Comparison of ENCODE assay signal across 9 cellular contexts in genomic region chr15:58980351-58980939, GRCh38. TPM values are rescaled to one million over a fixed set of nuclear protein-coding genes. Genes with fewer than 3 reads are reported as not detected.
A peak's percentile ranks its signal among the peaks of the same experiment; 100 is the strongest.
DNase-seq lines count a peak whose midpoint lies in the region; ATAC-seq and TF ChIP-seq lines count a peak whose summit lies in the region.
"Had no signal": no experiment of that assay in that cellular context is flagged by ENCODE, and none has a peak within 500 bp of the region (broad histone marks: within the 10 kb centered on the region; RNA-seq: fewer than 3 reads in every experiment).

No MANE protein-coding gene starts in this region.

- ATAC-seq in GM21447 (IDR thresholded peaks at IDR 0.05; ENCODE audit: unreplicated experiment), result no peak
- ATAC-seq in HG02678 (IDR thresholded peaks at IDR 0.05; ENCODE audit: unreplicated experiment), result no peak
- no peak for ATAC-seq in GM18909 (IDR thresholded peaks at IDR 0.05; ENCODE audit: poor library complexity, unreplicated experiment)
- ATAC-seq: naive thymus-derived CD8-positive, alpha-beta T cell had no signal

- peaks cover 9 to 32% (median 12%) of the 10 kb centered on the region in 3 donors for H3K4me1 ChIP-seq in esophagus squamous epithelium
- H3K4me1 ChIP-seq in prostate gland (replicated peaks), result no peaks in the 10 kb centered on the region

- WGBS in esophagus squamous epithelium, 2 donors, result 3 to 4% methylated on average over 5 of the region's 5 CpGs
- WGBS in prostate gland, result 6% methylated on average over 5 of the region's 5 CpGs

- H3K36me3 ChIP-seq in esophagus squamous epithelium (no peaks in the 10 kb centered on the region), prostate gland (no peaks in the 10 kb centered on the region)

- in situ Hi-C loops in KBM-7 (cut with MboI; ENCODE audit: low pct_unique_long_range_greater_than_20kb, low sequenced_read_pairs) (no loop called here), SK-MEL-5 (cut with HindIII; ENCODE audit: low pct_unique_long_range_greater_than_20kb, low sequenced_read_pairs) (no loop called here)

- H3K27ac Mint-ChIP-seq in Calu3 (ENCODE audit: unreplicated experiment), result no peak overlapping the region

- H3K27me3 ChIP-seq in esophagus squamous epithelium (no peaks in the 10 kb centered on the region), prostate gland (replicated peaks; ENCODE audit: insufficient read depth) (no peaks in the 10 kb centered on the region)

- no peaks in the 10 kb centered on the region for H3K36me3 Mint-ChIP-seq in Calu3 (ENCODE audit: insufficient read depth, unreplicated experiment)
- H3K36me3 Mint-ChIP-seq: naive thymus-derived CD8-positive, alpha-beta T cell had no signal

- TF ChIP-seq POLR2A in esophagus squamous epithelium (IDR thresholded peaks at IDR 0.05) (no peak), prostate gland (IDR thresholded peaks at IDR 0.05) (no peak)

- H3K9me3 Mint-ChIP-seq in Calu3 (ENCODE audit: low read depth, unreplicated experiment), result no peaks in the 10 kb centered on the region
- H3K9me3 Mint-ChIP-seq: naive thymus-derived CD8-positive, alpha-beta T cell had no signal

- BruUV-seq in Calu3 (replicated peaks; lab: Mats Ljungman, UMichigan), result no TSS peak

- H3K27ac ChIP-seq in esophagus squamous epithelium (peak overlapping the region in 3 of 4 donors; percentile 56 to 77 (median 77)), prostate gland (no peak overlapping the region)

- DNase-seq in Calu3 (no peak), KBM-7 (peak; percentile 49), SK-MEL-5 (ENCODE audit: low read depth, low spot score) (peak; percentile 46), esophagus squamous epithelium (lab: John Stamatoyannopoulos, UW) (no peak), prostate gland (ENCODE audit: low spot score) (no peak)

- intact Hi-C loops in Calu3 (cut with micrococcal nuclease; ENCODE audit: unreplicated experiment) (loop anchor here (1.0 to 2.0 kb wide), 3 partner anchors 124 to 521 kb away; partner anchors contain the start of gene CCNB2), esophagus squamous epithelium (cut with DNase I) (loop anchor here (10.0 kb wide), 1 partner anchor 504 kb away; no protein-coding TSS in a partner anchor), prostate gland (cut with DNase I) (loop anchor here (2.0 to 10.0 kb wide), 2 partner anchors 184 to 512 kb away; no protein-coding TSS in a partner anchor)

- H3K4me3 ChIP-seq in esophagus squamous epithelium (peak overlapping the region in 1 of 4 donors; percentile 24), prostate gland (no peak overlapping the region)

- H3K4me1 Mint-ChIP-seq in Calu3 (ENCODE audit: low read depth, unreplicated experiment), result peaks cover 9% of the 10 kb centered on the region

- no peaks in the 10 kb centered on the region for H3K27me3 Mint-ChIP-seq in Calu3 (ENCODE audit: unreplicated experiment)
- H3K27me3 Mint-ChIP-seq: naive thymus-derived CD8-positive, alpha-beta T cell had no signal

- CTCF ChIA-PET in Calu3 (lab: Charles Lee), result interaction anchor here (0.6 kb wide), 1 partner anchor 206 kb away, joined by 4 read pairs; no protein-coding TSS in a partner anchor

- H3K9me3 ChIP-seq in esophagus squamous epithelium (no peaks in the 10 kb centered on the region), prostate gland (no peaks in the 10 kb centered on the region)

- no peak overlapping the region for H3K4me3 Mint-ChIP-seq in Calu3 (ENCODE audit: low read depth, unreplicated experiment)

- TF ChIP-seq CTCF in Calu3 (IDR thresholded peaks at IDR 0.05; ENCODE audit: unreplicated experiment) (peak; percentile 17), esophagus squamous epithelium (IDR thresholded peaks at IDR 0.05) (peak; percentile 21 to 63 (median 48)), prostate gland (IDR thresholded peaks at IDR 0.05) (peak in 3 of 4 experiments; percentile 39 to 69 (median 57))

RNA-seq across cellular contexts. Expression of gene RNF111, which starts 7.0 kb away (rescaled TPM):
- 55.2 and 65.8 TPM in 2 replicates for total RNA-seq in Calu3 (2022)
- 19.9 and 25.1 TPM in 2 replicates for total RNA-seq in SK-MEL-5 (2014; rRNA removed; shearing (Covaris generic))
- 12.2 and 16.9 TPM in 2 replicates for polyA plus RNA-seq in SK-MEL-5 (2015; cell fraction: cytosol; rRNA removed)
- 26.9 and 30.3 TPM in 2 replicates for polyA plus RNA-seq in SK-MEL-5 (2015; cell fraction: nucleus; rRNA removed)
- 10 to 100 TPM; 15.2 to 19.6 (median 16.5) TPM for total RNA-seq in esophagus squamous epithelium
- total RNA-seq in prostate gland, result 10 to 100 TPM; 15.4 to 22.5 TPM

RNA-seq across cellular contexts. Expression of gene SLTM, which starts 47.0 kb away (rescaled TPM):
- total RNA-seq in Calu3 (2022) (131 and 135 TPM in 2 replicates), esophagus squamous epithelium (100 to 1,000 TPM in 2 of 4 donors, 10 to 100 TPM in 2; 65.0 to 115 (median 92.5) TPM), prostate gland (10 to 100 TPM; 65.8 to 73.3 TPM)
- total RNA-seq in SK-MEL-5 (2014; rRNA removed; shearing (Covaris generic)), result 59.6 and 72.0 TPM in 2 replicates
- 68.4 and 76.5 TPM in 2 replicates for polyA plus RNA-seq in SK-MEL-5 (2015; cell fraction: cytosol; rRNA removed)
- polyA plus RNA-seq in SK-MEL-5 (2015; cell fraction: nucleus; rRNA removed), result 227 and 246 TPM in 2 replicates

Comparison
In these comparisons a context has a peak if more than half of its experiments do, and no peak if none do; other contexts are left out.
1. DNase-seq: peak in KBM-7 (single experiment) and SK-MEL-5 (single experiment); none in Calu3 (single experiment), esophagus squamous epithelium (single experiment) and prostate gland (single experiment).
2. H3K27ac ChIP-seq: peak in esophagus squamous epithelium (3 of 4); none in prostate gland (0 of 2).
3. Peak in every context shown above with its lines, with median percentiles within 50 percentile points of each other: CTCF ChIP-seq.